18 cellular contexts compared by ENCODE assay signal in the genomic region with DNA sequence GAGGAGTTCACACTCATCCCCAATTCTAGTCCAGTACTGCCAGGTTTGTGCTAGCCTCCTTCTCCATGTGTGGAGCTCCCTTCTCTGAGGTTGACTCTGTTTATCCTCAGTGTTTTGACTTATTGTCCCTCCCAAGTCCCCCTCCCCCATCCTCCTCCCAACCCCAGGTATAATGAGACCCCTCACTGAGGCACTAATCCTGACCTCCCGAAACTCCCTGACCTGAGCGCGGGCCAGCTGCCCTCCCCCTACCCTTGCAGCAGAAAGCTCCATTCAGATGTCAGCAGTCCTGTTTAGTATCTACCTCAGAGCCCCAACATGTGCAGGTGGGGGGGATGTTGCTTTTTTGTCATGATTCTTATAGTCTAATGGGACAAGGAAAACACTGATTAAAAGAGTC.
"Had no signal": no experiment of that assay in that cellular context is flagged by ENCODE, and none has a peak within 500 bp of the region (broad histone marks: within the 10 kb centered on the region; RNA-seq: fewer than 3 reads in every experiment).

No MANE protein-coding gene starts in this region.

- H3K27me3 ChIP-seq: brain microvascular endothelial cell, foreskin keratinocyte, neutrophil, tibial nerve, vagina had no signal

- DNase-seq: activated CD4-positive, alpha-beta T cell treated with anti-CD3 and anti-CD28 coated beads, Interleukin-2, amount 10 ng/mL, durations not matched to agents 7 days and 5 days; activated effector memory CD4-positive, alpha-beta T cell treated with Interleukin-2 at 50 U/mL for 16 hours; amniotic stem cell; brain microvascular endothelial cell; cortex of kidney; effector CD8-positive, alpha-beta T cell; foreskin keratinocyte; head of caudate nucleus; islet precursor cell; mammary epithelial cell; naive B cell had no signal

- H3K27ac ChIP-seq: brain microvascular endothelial cell, foreskin keratinocyte, neutrophil, parathyroid adenoma, tibial nerve, vagina had no signal

- ATAC-seq: foreskin keratinocyte; stimulated activated effector memory CD8-positive, alpha-beta T cell treated with anti-CD3 and anti-CD28 coated beads, Interleukin-12 subunit alpha, Interleukin-12 subunit beta, amount 100 ng/mL, for 72 hours had no signal

- H3K4me3 ChIP-seq: tibial nerve, vagina had no signal

- H3K4me1 ChIP-seq: foreskin keratinocyte, tibial nerve, vagina had no signal

- H3K4me3 Mint-ChIP-seq: activated CD4-positive, alpha-beta T cell treated with anti-CD3 and anti-CD28 coated beads, Interleukin-2, amount 10 ng/mL, durations not matched to agents 7 days and 5 days; activated naive CD4-positive, alpha-beta T cell treated with anti-CD3 and anti-CD28 coated beads, Interleukin-2, amount 50 U/mL, for 24 hours; naive B cell; stimulated activated effector memory CD8-positive, alpha-beta T cell treated with anti-CD3 and anti-CD28 coated beads, Interleukin-12 subunit alpha, Interleukin-12 subunit beta, amount 100 ng/mL, for 72 hours; T-helper 2 cell treated with Interferon-gamma antibody and Interleukin-4, amounts not matched to agents 5 μg/mL and 100 μg/mL, for 36 hours had no signal

- H3K9me3 Mint-ChIP-seq: activated CD4-positive, alpha-beta T cell treated with anti-CD3 and anti-CD28 coated beads, Interleukin-2, amount 10 ng/mL, durations not matched to agents 7 days and 5 days; activated naive CD4-positive, alpha-beta T cell treated with anti-CD3 and anti-CD28 coated beads, Interleukin-2, amount 50 U/mL, for 24 hours; naive B cell; stimulated activated effector memory CD8-positive, alpha-beta T cell treated with anti-CD3 and anti-CD28 coated beads, Interleukin-12 subunit alpha, Interleukin-12 subunit beta, amount 100 ng/mL, for 72 hours; T-helper 2 cell treated with Interferon-gamma antibody and Interleukin-4, amounts not matched to agents 5 μg/mL and 100 μg/mL, for 36 hours had no signal

- H3K9ac ChIP-seq: parathyroid adenoma had no signal

- H3K27ac Mint-ChIP-seq: activated CD4-positive, alpha-beta T cell treated with anti-CD3 and anti-CD28 coated beads, Interleukin-2, amount 10 ng/mL, durations not matched to agents 7 days and 5 days; activated naive CD4-positive, alpha-beta T cell treated with anti-CD3 and anti-CD28 coated beads, Interleukin-2, amount 50 U/mL, for 24 hours; T-helper 2 cell treated with Interferon-gamma antibody and Interleukin-4, amounts not matched to agents 5 μg/mL and 100 μg/mL, for 36 hours had no signal

- H2AFZ ChIP-seq: parathyroid adenoma had no signal

- H3K9me3 ChIP-seq: neutrophil, tibial nerve, vagina had no signal

- H3K27me3 Mint-ChIP-seq: activated CD4-positive, alpha-beta T cell treated with anti-CD3 and anti-CD28 coated beads, Interleukin-2, amount 10 ng/mL, durations not matched to agents 7 days and 5 days; activated naive CD4-positive, alpha-beta T cell treated with anti-CD3 and anti-CD28 coated beads, Interleukin-2, amount 50 U/mL, for 24 hours; naive B cell had no signal
